24 cellular contexts compared by ENCODE assay signal in the genomic region with DNA sequence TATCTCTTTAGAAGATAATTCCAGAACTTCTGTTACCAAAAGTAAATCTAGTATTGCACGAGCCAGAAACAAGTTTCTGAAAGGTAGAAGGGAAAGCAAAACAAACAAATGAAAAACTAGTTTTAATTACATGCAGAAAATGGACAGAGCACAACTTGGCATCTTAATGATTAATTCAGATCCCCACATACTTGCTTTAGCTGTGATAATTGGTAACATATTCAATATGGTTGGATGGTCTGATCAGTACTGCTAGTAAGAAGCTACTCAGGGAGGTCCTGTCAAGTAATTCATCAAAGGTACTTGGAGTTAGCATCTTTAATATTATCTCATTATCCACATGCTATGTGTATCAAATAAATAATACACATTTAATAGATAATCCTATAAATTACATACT.
DNase-seq lines count a peak whose midpoint lies in the region; ATAC-seq, FAIRE-seq and TF ChIP-seq lines count a peak whose summit lies in the region.
"Had no signal": no experiment of that assay in that cellular context is flagged by ENCODE, and none has a peak within 500 bp of the region (broad histone marks: within the 10 kb centered on the region; RNA-seq: fewer than 3 reads in every experiment).

No MANE protein-coding gene starts in this region.

- no peaks in the 10 kb centered on the region for H3K27me3 Mint-ChIP-seq in stimulated activated naive CD8-positive, alpha-beta T cell treated with anti-CD3 and anti-CD28 coated beads, Interleukin-15, amount 100 ng/mL, for 72 hours
- H3K27me3 Mint-ChIP-seq: activated naive CD8-positive, alpha-beta T cell; naive thymus-derived CD4-positive, alpha-beta T cell; T-helper 17 cell had no signal

- no peak for FAIRE-seq in GM12892 (lab: Jason Lieb, UNC)
- FAIRE-seq: GM12878 had no signal

- no peak for TF ChIP-seq POLR2A in GM12892 (IDR thresholded peaks at IDR 0.05; ENCODE audit: low read depth, low read length)

- H3K27ac Mint-ChIP-seq in stimulated activated naive CD8-positive, alpha-beta T cell treated with anti-CD3 and anti-CD28 coated beads, Interleukin-15, amount 100 ng/mL, for 72 hours: no peak overlapping the region
- H3K27ac Mint-ChIP-seq: activated naive CD8-positive, alpha-beta T cell; activated T-helper 1 cell treated with anti-CD3 and anti-CD28 coated beads, Interleukin-12 subunit alpha, Interleukin-12 subunit beta, Interleukin-2, Interleukin-4 antibody, amounts not matched to agents 30 ng/mL and 10 ng/mL and 1 ng/mL, durations not matched to agents 14 hours and 24 hours and 36 hours; GM23338; naive thymus-derived CD4-positive, alpha-beta T cell; T-helper 17 cell had no signal

- ATAC-seq in GM18508 (IDR thresholded peaks at IDR 0.05; ENCODE audit: insufficient read depth, unreplicated experiment): peak; percentile 84
- peak; percentile 94 for ATAC-seq in GM19467 (IDR thresholded peaks at IDR 0.05; ENCODE audit: unreplicated experiment)
- ATAC-seq in HG02970 (IDR thresholded peaks at IDR 0.05; ENCODE audit: low FRiP score, unreplicated experiment): peak; percentile 55
- peak; percentile 88 for ATAC-seq in HG03460 (IDR thresholded peaks at IDR 0.05; ENCODE audit: unreplicated experiment)
- no peak for ATAC-seq in stimulated activated naive CD8-positive, alpha-beta T cell treated with anti-CD3 and anti-CD28 coated beads, Interleukin-15, amount 100 ng/mL, for 72 hours
- ATAC-seq: GM23338; naive thymus-derived CD4-positive, alpha-beta T cell; right cardiac atrium; T-helper 17 cell had no signal

- H3K4me3 Mint-ChIP-seq in stimulated activated naive CD8-positive, alpha-beta T cell treated with anti-CD3 and anti-CD28 coated beads, Interleukin-15, amount 100 ng/mL, for 72 hours: no peak overlapping the region
- H3K4me3 Mint-ChIP-seq: activated naive CD8-positive, alpha-beta T cell; activated T-helper 1 cell treated with anti-CD3 and anti-CD28 coated beads, Interleukin-12 subunit alpha, Interleukin-12 subunit beta, Interleukin-2, Interleukin-4 antibody, amounts not matched to agents 30 ng/mL and 10 ng/mL and 1 ng/mL, durations not matched to agents 14 hours and 24 hours and 36 hours; GM23338; naive thymus-derived CD4-positive, alpha-beta T cell; T-helper 17 cell had no signal

- no peaks in the 10 kb centered on the region for H3K4me1 Mint-ChIP-seq in stimulated activated naive CD8-positive, alpha-beta T cell treated with anti-CD3 and anti-CD28 coated beads, Interleukin-15, amount 100 ng/mL, for 72 hours
- H3K4me1 Mint-ChIP-seq: naive thymus-derived CD4-positive, alpha-beta T cell; T-helper 17 cell had no signal

- peaks cover 4 to 8% of the 10 kb centered on the region in 2 donors for H3K9me3 Mint-ChIP-seq in stimulated activated naive CD8-positive, alpha-beta T cell treated with anti-CD3 and anti-CD28 coated beads, Interleukin-15, amount 100 ng/mL, for 72 hours
- H3K9me3 Mint-ChIP-seq: activated T-helper 1 cell treated with anti-CD3 and anti-CD28 coated beads, Interleukin-12 subunit alpha, Interleukin-12 subunit beta, Interleukin-2, Interleukin-4 antibody, amounts not matched to agents 30 ng/mL and 10 ng/mL and 1 ng/mL, durations not matched to agents 14 hours and 24 hours and 36 hours; GM23338 had no signal

- no peak for DNase-seq in stimulated activated naive CD8-positive, alpha-beta T cell treated with anti-CD3 and anti-CD28 coated beads, Interleukin-15, amount 100 ng/mL, for 72 hours
- no peak for DNase-seq in nucleus accumbens (lab: John Stamatoyannopoulos, UW)
- no peak for DNase-seq in GM12892 (ENCODE audit: insufficient read length)
- no peak for DNase-seq in inferior parietal cortex (ENCODE audit: extremely low spot score)
- DNase-seq: activated CD4-positive, alpha-beta T cell treated with anti-CD3 and anti-CD28 coated beads for 4 hours; caudate nucleus; DMS79 treated with DMSO at 0.1 percent for 48 hours; MG63; naive thymus-derived CD4-positive, alpha-beta T cell; NCI-H1417 treated with DMSO at 0.1 percent for 48 hours; NCI-H524; right cardiac atrium; stimulated activated CD4-positive, alpha-beta T cell treated with anti-CD3 and anti-CD28 coated beads, Interleukin-12 subunit alpha, Interleukin-12 subunit beta, amount 100 ng/mL, for 4 hours; stomach; T-helper 17 cell; trophoblast cell had no signal
